Comparison of ENCODE assay signal across 17 cellular contexts in genomic region chr1:53572802-53573148, GRCh38.
A peak's percentile ranks its signal among the peaks of the same experiment; 100 is the strongest.
DNase-seq lines count a peak whose midpoint lies in the region; ATAC-seq, FAIRE-seq and TF ChIP-seq lines count a peak whose summit lies in the region.
"Had no signal": no experiment of that assay in that cellular context is flagged by ENCODE, and none has a peak within 500 bp of the region (broad histone marks: within the 10 kb centered on the region; RNA-seq: fewer than 3 reads in every experiment).

No MANE protein-coding gene starts in this region.

- 69% methylated on average over 2 of the region's 2 CpGs; no CpG with 5 or more reads in 1 of the 2 donors for WGBS in transverse colon (ENCODE audit: low coverage in 1 of 2), 2 donors

- H3K9me3 ChIP-seq in RWPE2 (ENCODE audit: severe bottlenecking) (no peaks in the 10 kb centered on the region), keratinocyte (ENCODE audit: control insufficient read depth, low read depth, low read length) (no peaks in the 10 kb centered on the region), transverse colon (no peaks in the 10 kb centered on the region)

- H3K9me3 Mint-ChIP-seq in MCF 10A (ENCODE audit: unreplicated experiment): peaks cover 7% of the 10 kb centered on the region
- H3K9me3 Mint-ChIP-seq: activated T-cell treated with anti-CD3 and anti-CD28 coated beads, Interleukin-2, amount 50 U/mL, for 24 hours; neural crest cell; stimulated activated naive CD8-positive, alpha-beta T cell treated with anti-CD3 and anti-CD28 coated beads, Interleukin-15, Interleukin-2, amounts not matched to agents 100 ng/mL and 50 ng/mL, for 24 hours had no signal

- H3K4me3 Mint-ChIP-seq in MCF 10A (ENCODE audit: unreplicated experiment): no peak overlapping the region
- H3K4me3 Mint-ChIP-seq: activated naive CD8-positive, alpha-beta T cell; activated T-cell treated with anti-CD3 and anti-CD28 coated beads, Interleukin-2, amount 50 U/mL, for 24 hours; neural crest cell; stimulated activated naive CD8-positive, alpha-beta T cell treated with anti-CD3 and anti-CD28 coated beads, Interleukin-15, Interleukin-2, amounts not matched to agents 100 ng/mL and 50 ng/mL, for 24 hours had no signal

- H3K9me1 ChIP-seq in keratinocyte (ENCODE audit: control insufficient read depth, extremely low read depth, insufficient read depth, low read length): no peaks in the 10 kb centered on the region

- no peaks in the 10 kb centered on the region for H3K27me3 ChIP-seq in RWPE2 (ENCODE audit: insufficient read depth, poor library complexity, severe bottlenecking)
- H3K27me3 ChIP-seq in keratinocyte (ENCODE audit: control insufficient read depth, extremely low read depth, insufficient read depth, low read length): no peaks in the 10 kb centered on the region
- H3K27me3 ChIP-seq in transverse colon: no peaks in the 10 kb centered on the region
- H3K27me3 ChIP-seq: heart left ventricle had no signal

- H3K79me2 ChIP-seq in keratinocyte (ENCODE audit: control insufficient read depth, insufficient read depth, low read length): no peaks in the 10 kb centered on the region

- H3K4me1 ChIP-seq in RWPE2 (ENCODE audit: insufficient read depth, poor library complexity, severe bottlenecking): peaks cover 7% of the 10 kb centered on the region
- peaks cover 8% of the 10 kb centered on the region for H3K4me1 ChIP-seq in keratinocyte (ENCODE audit: control insufficient read depth, extremely low read depth, insufficient read depth, low read length)
- peaks cover 0 to 7% (median 0%) of the 10 kb centered on the region in 4 donors for H3K4me1 ChIP-seq in transverse colon
- H3K4me1 ChIP-seq: heart left ventricle had no signal

- no peak overlapping the region for H3K27ac Mint-ChIP-seq in MCF 10A (ENCODE audit: low read depth, unreplicated experiment)
- H3K27ac Mint-ChIP-seq: activated naive CD8-positive, alpha-beta T cell; activated T-cell treated with anti-CD3 and anti-CD28 coated beads, Interleukin-2, amount 50 U/mL, for 24 hours; stimulated activated naive CD8-positive, alpha-beta T cell treated with anti-CD3 and anti-CD28 coated beads, Interleukin-15, Interleukin-2, amounts not matched to agents 100 ng/mL and 50 ng/mL, for 24 hours had no signal

- no peak for TF ChIP-seq EP300 in transverse colon (IDR thresholded peaks at IDR 0.05; ENCODE audit: low read depth)

- DNase-seq in T47D (ENCODE audit: low read depth in 1 of 2, low spot score in 1 of 2) (peak; percentile 25 to 71), MCF 10A (ENCODE audit: unreplicated experiment) (no peak), RWPE2 (ENCODE audit: low spot score) (no peak), keratinocyte (ENCODE audit: low read depth, low spot score) (no peak), transverse colon (peak; percentile 3), NCI-H2227 (lab: John Stamatoyannopoulos, UW; ENCODE audit: unreplicated experiment) (no peak), D341Med (ENCODE audit: low spot score) (no peak)
- DNase-seq: activated CD4-positive, alpha-beta T cell treated with anti-CD3 and anti-CD28 coated beads, Interleukin-2, amount 50 U/mL, for 48 hours; DND-41; MM.1S; SW 1271 had no signal

- no TSS peak for BruUV-seq in MCF 10A (replicated peaks; lab: Mats Ljungman, UMichigan)

- no peaks in the 10 kb centered on the region for H3K4me1 Mint-ChIP-seq in MCF 10A (ENCODE audit: insufficient read depth, unreplicated experiment)

- H3K4me2 ChIP-seq in keratinocyte (ENCODE audit: control insufficient read depth, extremely low read depth, insufficient read depth, low read depth, low read length): peak overlapping the region; percentile 15

- CTCF ChIA-PET in MCF 10A (lab: Yijun Ruan, JAX): interaction anchor here (0.6 to 1.1 kb wide), 7 partner anchors 10 to 1802 kb away, joined by 3 to 4 read pairs (median 3); no protein-coding TSS in a partner anchor

- H3K27me3 Mint-ChIP-seq in MCF 10A (ENCODE audit: insufficient read depth, unreplicated experiment): peaks cover 22% of the 10 kb centered on the region

- H3K36me3 ChIP-seq in RWPE2 (ENCODE audit: low read depth) (no peaks in the 10 kb centered on the region), keratinocyte (ENCODE audit: control insufficient read depth in 2 of 2, extremely low read depth in 1 of 2, insufficient read depth in 2 of 2, low read length in 2 of 2) (no peaks in the 10 kb centered on the region), transverse colon (no peaks in the 10 kb centered on the region)
- H3K36me3 ChIP-seq: heart left ventricle had no signal

- no peak for TF ChIP-seq POLR2A in transverse colon (IDR thresholded peaks at IDR 0.05)

- no peak overlapping the region for H2AFZ ChIP-seq in keratinocyte (ENCODE audit: control insufficient read depth, low read length)

- H3K27ac ChIP-seq in RWPE2 (ENCODE audit: poor library complexity, severe bottlenecking) (no peak overlapping the region), keratinocyte (ENCODE audit: control insufficient read depth, insufficient read depth, low read length) (no peak overlapping the region), transverse colon (peak overlapping the region in 1 of 4 donors; percentile 8)
- H3K27ac ChIP-seq: heart left ventricle had no signal

- peak; percentile 39; the same call in 1 of the 3 replicates for ATAC-seq in RWPE2 (ENCODE audit: low read depth)
- no peak for ATAC-seq in GM21526 (IDR thresholded peaks at IDR 0.05; ENCODE audit: low FRiP score, unreplicated experiment)

- no peaks in the 10 kb centered on the region for H4K20me1 ChIP-seq in keratinocyte (ENCODE audit: control insufficient read depth, extremely low read depth, insufficient read depth, low read length)

- TF ChIP-seq CTCF in MCF 10A (IDR thresholded peaks at IDR 0.05; ENCODE audit: unreplicated experiment): no peak
- TF ChIP-seq CTCF in RWPE2 (IDR thresholded peaks at IDR 0.05; ENCODE audit: poor library complexity, severe bottlenecking): no peak
- no peak for TF ChIP-seq CTCF in keratinocyte (optimal IDR thresholded peaks at IDR 0.05 in 1 of 3, IDR thresholded peaks at IDR 0.05 in 1 of 3, conservative IDR thresholded peaks at IDR 0.05 in 1 of 3; ENCODE audit: extremely low read depth in 1 of 3, insufficient read depth in 2 of 3, low read length in 3 of 3)
- TF ChIP-seq CTCF in transverse colon (IDR thresholded peaks at IDR 0.05): no peak

- POLR2A ChIA-PET in MCF 10A (lab: Yijun Ruan, JAX): interaction anchor here (1.0 kb wide), 1 partner anchor 134 kb away, joined by 3 read pairs; no protein-coding TSS in a partner anchor

- no peak overlapping the region for H3K9ac ChIP-seq in keratinocyte (ENCODE audit: control insufficient read depth, extremely low read depth, insufficient read depth, low read length)

- intact Hi-C loops in MCF 10A (cut with micrococcal nuclease): no loop called here
- intact Hi-C loops in transverse colon (cut with DNase I; ENCODE audit: low total_unique reads): no loop called here

- dilution Hi-C loops in keratinocyte (cut with MboI; ENCODE audit: extremely low pct_ligation_motif_present, low sequenced_read_pairs): no loop called here

- in situ Hi-C loops in T47D (cut with HindIII; ENCODE audit: low pct_unique_long_range_greater_than_20kb, low sequenced_read_pairs): no loop called here
- in situ Hi-C loops in transverse colon (cut with MboI; ENCODE audit: low pct_ligation_motif_present in 1 of 4, low pct_unique_long_range_greater_than_20kb in 1 of 4, low sequenced_read_pairs in 3 of 4): no loop called here

- no peaks in the 10 kb centered on the region for H3K36me3 Mint-ChIP-seq in MCF 10A (ENCODE audit: insufficient read depth, unreplicated experiment)
- H3K36me3 Mint-ChIP-seq: activated naive CD8-positive, alpha-beta T cell had no signal

- H3K4me3 ChIP-seq in RWPE2 (ENCODE audit: severe bottlenecking) (no peak overlapping the region), keratinocyte (ENCODE audit: control insufficient read depth in 2 of 3, extremely low read depth in 1 of 3, insufficient read depth in 2 of 3, low read depth in 1 of 3, low read length in 3 of 3) (no peak overlapping the region), transverse colon (no peak overlapping the region)
- H3K4me3 ChIP-seq: heart left ventricle had no signal

- no peak for FAIRE-seq in keratinocyte (lab: Jason Lieb, UNC)

Comparison
In these comparisons a context has a peak if more than half of its experiments do, and no peak if none do; other contexts are left out.
1. DNase-seq: peak in T47D (2 of 2) and transverse colon (single experiment); none in MCF 10A (single experiment), RWPE2 (single experiment), keratinocyte (single experiment), NCI-H2227 (single experiment) and D341Med (single experiment).